In genomic region chr2:96250188-96250587, GRCh38 we compare ENCODE assay signal across 1 cellular context.
TF ChIP-seq lines count a peak whose summit lies in the region.

No MANE protein-coding gene starts in this region.

TF ChIP-seq in HepG2, 621 proteins besides CTCF, POLR2A, EP300 and RAD21:
- TF ChIP-seq, protein P1, sequence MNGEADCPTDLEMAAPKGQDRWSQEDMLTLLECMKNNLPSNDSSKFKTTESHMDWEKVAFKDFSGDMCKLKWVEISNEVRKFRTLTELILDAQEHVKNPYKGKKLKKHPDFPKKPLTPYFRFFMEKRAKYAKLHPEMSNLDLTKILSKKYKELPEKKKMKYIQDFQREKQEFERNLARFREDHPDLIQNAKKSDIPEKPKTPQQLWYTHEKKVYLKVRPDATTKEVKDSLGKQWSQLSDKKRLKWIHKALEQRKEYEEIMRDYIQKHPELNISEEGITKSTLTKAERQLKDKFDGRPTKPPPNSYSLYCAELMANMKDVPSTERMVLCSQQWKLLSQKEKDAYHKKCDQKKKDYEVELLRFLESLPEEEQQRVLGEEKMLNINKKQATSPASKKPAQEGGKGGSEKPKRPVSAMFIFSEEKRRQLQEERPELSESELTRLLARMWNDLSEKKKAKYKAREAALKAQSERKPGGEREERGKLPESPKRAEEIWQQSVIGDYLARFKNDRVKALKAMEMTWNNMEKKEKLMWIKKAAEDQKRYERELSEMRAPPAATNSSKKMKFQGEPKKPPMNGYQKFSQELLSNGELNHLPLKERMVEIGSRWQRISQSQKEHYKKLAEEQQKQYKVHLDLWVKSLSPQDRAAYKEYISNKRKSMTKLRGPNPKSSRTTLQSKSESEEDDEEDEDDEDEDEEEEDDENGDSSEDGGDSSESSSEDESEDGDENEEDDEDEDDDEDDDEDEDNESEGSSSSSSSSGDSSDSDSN (CRISPR knock-in tag; IDR thresholded peaks at IDR 0.05), result no peak
- no peak for TF ChIP-seq MED1 (CRISPR knock-in tag; IDR thresholded peaks at IDR 0.05)
- TF ChIP-seq FOXO4 (CRISPR knock-in tag; conservative IDR thresholded peaks at IDR 0.05), result 0 out of 2 replicates have a peak, but pooled peaks have one; percentile 54
- TF ChIP-seq, protein P2, sequence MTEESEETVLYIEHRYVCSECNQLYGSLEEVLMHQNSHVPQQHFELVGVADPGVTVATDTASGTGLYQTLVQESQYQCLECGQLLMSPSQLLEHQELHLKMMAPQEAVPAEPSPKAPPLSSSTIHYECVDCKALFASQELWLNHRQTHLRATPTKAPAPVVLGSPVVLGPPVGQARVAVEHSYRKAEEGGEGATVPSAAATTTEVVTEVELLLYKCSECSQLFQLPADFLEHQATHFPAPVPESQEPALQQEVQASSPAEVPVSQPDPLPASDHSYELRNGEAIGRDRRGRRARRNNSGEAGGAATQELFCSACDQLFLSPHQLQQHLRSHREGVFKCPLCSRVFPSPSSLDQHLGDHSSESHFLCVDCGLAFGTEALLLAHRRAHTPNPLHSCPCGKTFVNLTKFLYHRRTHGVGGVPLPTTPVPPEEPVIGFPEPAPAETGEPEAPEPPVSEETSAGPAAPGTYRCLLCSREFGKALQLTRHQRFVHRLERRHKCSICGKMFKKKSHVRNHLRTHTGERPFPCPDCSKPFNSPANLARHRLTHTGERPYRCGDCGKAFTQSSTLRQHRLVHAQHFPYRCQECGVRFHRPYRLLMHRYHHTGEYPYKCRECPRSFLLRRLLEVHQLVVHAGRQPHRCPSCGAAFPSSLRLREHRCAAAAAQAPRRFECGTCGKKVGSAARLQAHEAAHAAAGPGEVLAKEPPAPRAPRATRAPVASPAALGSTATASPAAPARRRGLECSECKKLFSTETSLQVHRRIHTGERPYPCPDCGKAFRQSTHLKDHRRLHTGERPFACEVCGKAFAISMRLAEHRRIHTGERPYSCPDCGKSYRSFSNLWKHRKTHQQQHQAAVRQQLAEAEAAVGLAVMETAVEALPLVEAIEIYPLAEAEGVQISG (CRISPR knock-in tag; IDR thresholded peaks at IDR 0.05), result no peak
- TF ChIP-seq ZBTB3 (CRISPR knock-in tag; IDR thresholded peaks at IDR 0.05; ENCODE audit: borderline replicate concordance, low read depth), result no peak
- TF ChIP-seq POLR2G (IDR thresholded peaks at IDR 0.05; ENCODE audit: low read depth, low read length), result peak; percentile 44; the same call in 1 of the 2 replicates
